Comparison of ENCODE assay signal across 23 cellular contexts in genomic region chr3:130935761-130936160, GRCh38. TPM values are rescaled to one million over a fixed set of nuclear protein-coding genes. Genes with fewer than 3 reads are reported as not detected.
DNase-seq lines count a peak whose midpoint lies in the region; ATAC-seq, FAIRE-seq and TF ChIP-seq lines count a peak whose summit lies in the region.
"Had no signal": no experiment of that assay in that cellular context is flagged by ENCODE, and none has a peak within 500 bp of the region (broad histone marks: within the 10 kb centered on the region; RNA-seq: fewer than 3 reads in every experiment).

No MANE protein-coding gene starts in this region.

- H3K4me3 ChIP-seq in GM23248: no peak overlapping the region
- H3K4me3 ChIP-seq in epithelial cell of proximal tubule (ENCODE audit: low read depth, low read length): no peak overlapping the region
- H3K4me3 ChIP-seq in thyroid gland (replicated peaks in 1 of 3): no peak overlapping the region
- no peak overlapping the region for H3K4me3 ChIP-seq in endodermal cell (ENCODE audit: low read length)
- H3K4me3 ChIP-seq: dorsolateral prefrontal cortex, gastrocnemius medialis, K562, lung, upper lobe of right lung had no signal

- H2AFZ ChIP-seq in GM23248: no peak overlapping the region

- WGBS in GM23248 (ENCODE audit: low coverage in 1 of 2, low lambda C conversion rate in 2 of 2, missing lambda C conversion rate in 2 of 2), 2 experiments: 85 to 87% methylated on average over 1 of the region's 1 CpG
- WGBS in thyroid gland, 2 donors: 98 to 100% methylated on average over 1 of the region's 1 CpG
- WGBS in endodermal cell (ENCODE audit: insufficient coverage in 1 of 2, insufficient read length in 1 of 2), 2 experiments: 97 to 100% methylated on average over 1 of the region's 1 CpG

- no peaks in the 10 kb centered on the region for H4K20me1 ChIP-seq in GM23248 (ENCODE audit: insufficient read depth)

- TF ChIP-seq CTCF in epithelial cell of proximal tubule (conservative IDR thresholded peaks at IDR 0.05; ENCODE audit: low read depth, low read length): no peak
- no peak for TF ChIP-seq CTCF in thyroid gland (IDR thresholded peaks at IDR 0.05)
- TF ChIP-seq CTCF in endodermal cell (conservative IDR thresholded peaks at IDR 0.05): no peak

- H3F3A ChIP-seq in GM23248 (ENCODE audit: insufficient read depth): peaks cover 24% of the 10 kb centered on the region

- no peak overlapping the region for H3K27ac Mint-ChIP-seq in endodermal cell
- H3K27ac Mint-ChIP-seq: activated CD4-positive, alpha-beta T cell treated with anti-CD3 and anti-CD28 coated beads, Interleukin-2, amount 10 ng/mL, durations not matched to agents 7 days and 5 days; activated naive CD4-positive, alpha-beta T cell treated with anti-CD3 and anti-CD28 coated beads for 36 hours; brain; CD14-positive monocyte; naive thymus-derived CD8-positive, alpha-beta T cell; progenitor cell of endocrine pancreas had no signal

- no peak overlapping the region for H3K4me2 ChIP-seq in GM23248 (ENCODE audit: unreplicated experiment)

- intact Hi-C loops in thyroid gland (cut with DNase I): no loop called here

- no peak overlapping the region for H3K9ac ChIP-seq in GM23248
- no peak overlapping the region for H3K9ac ChIP-seq in endodermal cell (ENCODE audit: extremely low read depth, low read length, poor library complexity, severe bottlenecking)

- no peaks in the 10 kb centered on the region for H3K9me2 ChIP-seq in GM23248 (ENCODE audit: insufficient read depth)

- no peak overlapping the region for H3K4me3 Mint-ChIP-seq in endodermal cell
- H3K4me3 Mint-ChIP-seq: activated CD4-positive, alpha-beta T cell treated with anti-CD3 and anti-CD28 coated beads, Interleukin-2, amount 10 ng/mL, durations not matched to agents 7 days and 5 days; activated naive CD4-positive, alpha-beta T cell treated with anti-CD3 and anti-CD28 coated beads for 36 hours; brain; CD14-positive monocyte; naive thymus-derived CD8-positive, alpha-beta T cell had no signal

- peaks cover 32% of the 10 kb centered on the region for H3K4me1 Mint-ChIP-seq in endodermal cell

- H3K79me2 ChIP-seq in GM23248 (ENCODE audit: insufficient read depth): peaks cover 45% of the 10 kb centered on the region

- H3K27ac ChIP-seq in GM23248 (0 out of 2 replicates have a peak overlapping the region, but pooled peaks have one; percentile 3), thyroid gland (no peak overlapping the region), endodermal cell (ENCODE audit: low read depth, low read length) (no peak overlapping the region)
- H3K27ac ChIP-seq: dorsolateral prefrontal cortex, gastrocnemius medialis, upper lobe of right lung had no signal

- peak; percentile 7 for FAIRE-seq in RCC 7860 (lab: Jason Lieb, UNC)
- FAIRE-seq: K562 had no signal

- no peaks in the 10 kb centered on the region for H3K27me3 Mint-ChIP-seq in endodermal cell (ENCODE audit: insufficient read depth)
- H3K27me3 Mint-ChIP-seq: activated CD4-positive, alpha-beta T cell treated with anti-CD3 and anti-CD28 coated beads, Interleukin-2, amount 10 ng/mL, durations not matched to agents 7 days and 5 days; naive thymus-derived CD8-positive, alpha-beta T cell; progenitor cell of endocrine pancreas had no signal

- no peaks in the 10 kb centered on the region for H3K27me3 ChIP-seq in GM23248 (replicated peaks; ENCODE audit: insufficient read depth)
- H3K27me3 ChIP-seq in thyroid gland: no peaks in the 10 kb centered on the region
- H3K27me3 ChIP-seq in endodermal cell (ENCODE audit: control insufficient read depth, insufficient read depth, low read length, poor library complexity, severe bottlenecking): no peaks in the 10 kb centered on the region
- H3K27me3 ChIP-seq: dorsolateral prefrontal cortex, gastrocnemius medialis, upper lobe of right lung had no signal

- no peak for TF ChIP-seq POLR2A in thyroid gland (IDR thresholded peaks at IDR 0.05)

- H3K9me3 ChIP-seq in GM23248 (ENCODE audit: low read depth) (no peaks in the 10 kb centered on the region), thyroid gland (no peaks in the 10 kb centered on the region), endodermal cell (ENCODE audit: control insufficient read depth, low read length) (no peaks in the 10 kb centered on the region)
- H3K9me3 ChIP-seq: gastrocnemius medialis, upper lobe of right lung had no signal

- H3K4me1 ChIP-seq in GM23248 (ENCODE audit: insufficient read depth) (peaks cover 33% of the 10 kb centered on the region), thyroid gland (no peaks in the 10 kb centered on the region), endodermal cell (ENCODE audit: control insufficient read depth, insufficient read depth, low read length) (no peaks in the 10 kb centered on the region)
- H3K4me1 ChIP-seq: upper lobe of right lung had no signal

- peaks cover 16% of the 10 kb centered on the region for H3K36me3 Mint-ChIP-seq in endodermal cell (ENCODE audit: low read depth)

- in situ Hi-C loops in GM23248 (cut with MboI): no loop called here

- no peaks in the 10 kb centered on the region for H3K9me3 Mint-ChIP-seq in endodermal cell
- H3K9me3 Mint-ChIP-seq: activated CD4-positive, alpha-beta T cell treated with anti-CD3 and anti-CD28 coated beads, Interleukin-2, amount 10 ng/mL, durations not matched to agents 7 days and 5 days; activated naive CD4-positive, alpha-beta T cell treated with anti-CD3 and anti-CD28 coated beads for 36 hours; brain; CD14-positive monocyte; naive thymus-derived CD8-positive, alpha-beta T cell had no signal

- H3K36me3 ChIP-seq in GM23248 (ENCODE audit: low read depth) (peaks cover 12% of the 10 kb centered on the region; the same call in 1 of the 2 replicates), thyroid gland (peaks cover 0 to 3% of the 10 kb centered on the region in 2 donors), endodermal cell (ENCODE audit: control insufficient read depth, insufficient read depth, low read length) (peaks cover 28% of the 10 kb centered on the region)

- DNase-seq in GM23248 (peak; percentile 80), RCC 7860 (ENCODE audit: low spot score) (no peak), epithelial cell of proximal tubule (ENCODE audit: low read depth) (peak; percentile 52), non-pigmented ciliary epithelial cell (ENCODE audit: low read depth) (peak; percentile 64), NCI-H187 treated with DMSO at 0.1 percent for 48 hours (lab: John Stamatoyannopoulos, UW) (no peak), thyroid gland (no peak), endodermal cell (no peak)
- DNase-seq: activated CD4-positive, alpha-beta T cell treated with anti-CD3 and anti-CD28 coated beads, Interleukin-2, amount 10 ng/mL, durations not matched to agents 7 days and 5 days; activated naive CD4-positive, alpha-beta T cell treated with anti-CD3 and anti-CD28 coated beads for 36 hours; DMS79; dorsolateral prefrontal cortex; gastrocnemius medialis; naive thymus-derived CD8-positive, alpha-beta T cell; NCI-H1436; NCI-H2227 treated with DMSO at 0.1 percent for 48 hours; stimulated activated naive CD4-positive, alpha-beta T cell treated with Interleukin-2 at 50 U/mL for 16 hours; upper lobe of right lung had no signal

- ATAC-seq in HG03520 (IDR thresholded peaks at IDR 0.05; ENCODE audit: unreplicated experiment): no peak
- ATAC-seq: gastrocnemius medialis; K562; naive thymus-derived CD8-positive, alpha-beta T cell; upper lobe of right lung had no signal

RNA-seq across cellular contexts. Expression of gene ATP2C1, which starts 41.9 kb away (rescaled TPM):
- 68.5 and 73.6 TPM in 2 replicates for total RNA-seq in GM23248 (2014; rRNA removed; shearing (Covaris generic))
- 65.8 and 74.7 TPM in 2 replicates for polyA plus RNA-seq in GM23248 (2016; fragmentation: Nextera tagmentation; extraction: Ambion mirVana)
- 72.6 and 104 TPM in 2 replicates for total RNA-seq in epithelial cell of proximal tubule
- total RNA-seq in thyroid gland: 10 to 100 TPM; 58.9 to 89.2 (median 62.0) TPM
- 10 to 100 TPM; 76.8 to 81.3 TPM for total RNA-seq in endodermal cell
- polyA plus RNA-seq in endodermal cell (2013, experiment 1 of 2): 71.9 TPM
- 59.1 TPM for polyA plus RNA-seq in endodermal cell (2013, experiment 2 of 2)

Comparison
In these comparisons a context has a peak if more than half of its experiments do, and no peak if none do; other contexts are left out.
1. DNase-seq: peak in GM23248 (single experiment), epithelial cell of proximal tubule (single experiment) and non-pigmented ciliary epithelial cell (single experiment); none in RCC 7860 (single experiment), NCI-H187 treated with DMSO at 0.1 percent for 48 hours (single experiment), thyroid gland (0 of 2) and endodermal cell (single experiment).